In genomic region chr5:177875907-177876253, GRCh38 we compare ENCODE assay signal across 8 cellular contexts.
DNase-seq lines count a peak whose midpoint lies in the region; ATAC-seq and TF ChIP-seq lines count a peak whose summit lies in the region.
"Not testable (repeated sequence)": the region's sequence is repeated elsewhere in the genome, so short reads cannot be mapped to it uniquely, and the experiment has no call there.

No MANE protein-coding gene starts in this region.

- H3K4me3 ChIP-seq in DOHH2 (ENCODE audit: low read length) (peak overlapping the region; percentile 67), OCI-LY3 (ENCODE audit: low read length) (peak overlapping the region; percentile 75), iPS-15b (ENCODE audit: low read depth, low read length) (peak overlapping the region; percentile 45), neural progenitor cell (peak overlapping the region; percentile 43), thoracic aorta (peak overlapping the region; percentile 57)

- H3K4me3 Mint-ChIP-seq in activated naive CD4-positive, alpha-beta T cell treated with anti-CD3 and anti-CD28 coated beads for 36 hours = peak overlapping the region; percentile 75
- H3K4me3 Mint-ChIP-seq in endothelial cell (ENCODE audit: unreplicated experiment) = peak overlapping the region; percentile 94
- peak overlapping the region; percentile 89 for H3K4me3 Mint-ChIP-seq in neural progenitor cell

- intact Hi-C loops in activated naive CD4-positive, alpha-beta T cell treated with anti-CD3 and anti-CD28 coated beads for 36 hours (cut with micrococcal nuclease) = not testable (repeated sequence)

- TF ChIP-seq CTCF in DOHH2 (IDR thresholded peaks at IDR 0.05; ENCODE audit: low read depth, low read length, poor library complexity, severe bottlenecking); OCI-LY3 (IDR thresholded peaks at IDR 0.05; ENCODE audit: low read depth, low read length); endothelial cell (IDR thresholded peaks at IDR 0.05; ENCODE audit: unreplicated experiment); neural progenitor cell (IDR thresholded peaks at IDR 0.05); thoracic aorta (IDR thresholded peaks at IDR 0.05): not testable (repeated sequence)

- ATAC-seq in HG02763 (IDR thresholded peaks at IDR 0.05; ENCODE audit: unreplicated experiment) = peak; percentile 26
- ATAC-seq in thoracic aorta (ENCODE audit: insufficient number of reproducible peaks, low FRiP score, low read depth) = not testable (repeated sequence)

- not testable (repeated sequence) for H3K9me3 Mint-ChIP-seq in activated naive CD4-positive, alpha-beta T cell treated with anti-CD3 and anti-CD28 coated beads for 36 hours; endothelial cell (ENCODE audit: unreplicated experiment); neural progenitor cell

- not testable (repeated sequence) for H3K27me3 ChIP-seq in DOHH2 (ENCODE audit: control insufficient read depth, low read length); OCI-LY3 (ENCODE audit: low read depth, low read length); iPS-15b (ENCODE audit: control insufficient read depth, insufficient read depth, low read length); neural progenitor cell; thoracic aorta (replicated peaks; ENCODE audit: insufficient read depth)

- H4K20me1 ChIP-seq in DOHH2 (ENCODE audit: control insufficient read depth, insufficient read depth, low read depth, low read length); OCI-LY3 (ENCODE audit: insufficient read depth, low read length); neural progenitor cell (ENCODE audit: low read depth): not testable (repeated sequence)

- H3K9ac ChIP-seq in OCI-LY3 (ENCODE audit: low read length) = peak overlapping the region; percentile 53; the same call in 1 of the 2 replicates
- H3K9ac ChIP-seq in iPS-15b (ENCODE audit: low read depth, low read length); neural progenitor cell: not testable (repeated sequence)

- not testable (repeated sequence) for H3K27ac ChIP-seq in DOHH2 (ENCODE audit: low read depth, low read length); OCI-LY3 (ENCODE audit: low read length); neural progenitor cell; thoracic aorta

- H3K9me2 ChIP-seq in DOHH2 (replicated peaks; ENCODE audit: control insufficient read depth, low read length) = not testable (repeated sequence)

- H3K36me3 ChIP-seq in DOHH2 (ENCODE audit: control insufficient read depth, low read length); OCI-LY3 (replicated peaks; ENCODE audit: low read depth, low read length); iPS-15b (ENCODE audit: control insufficient read depth, insufficient read depth, low read length); neural progenitor cell; thoracic aorta: not testable (repeated sequence)

- peaks cover 14% of the 10 kb centered on the region for H3K79me2 ChIP-seq in DOHH2 (ENCODE audit: control insufficient read depth, low read length)
- H3K79me2 ChIP-seq in OCI-LY3 (ENCODE audit: low read length); neural progenitor cell (ENCODE audit: low read depth): not testable (repeated sequence)

- not testable (repeated sequence) for H3K9me3 ChIP-seq in DOHH2 (ENCODE audit: control insufficient read depth, insufficient read depth, low read length); OCI-LY3 (ENCODE audit: insufficient read depth, low read length); iPS-15b (ENCODE audit: control insufficient read depth, insufficient read depth, low read length); neural progenitor cell (ENCODE audit: low read depth); thoracic aorta

- not testable (repeated sequence) for H3K4me1 ChIP-seq in DOHH2 (ENCODE audit: control insufficient read depth, low read length); OCI-LY3 (ENCODE audit: low read length); iPS-15b (ENCODE audit: control insufficient read depth, insufficient read depth, low read length); neural progenitor cell; thoracic aorta (ENCODE audit: control insufficient read depth in 1 of 2, low read depth in 2 of 2)

- H3K27ac Mint-ChIP-seq in activated naive CD4-positive, alpha-beta T cell treated with anti-CD3 and anti-CD28 coated beads for 36 hours; endothelial cell (ENCODE audit: unreplicated experiment); neural progenitor cell: not testable (repeated sequence)

- not testable (repeated sequence) for DNase-seq in activated naive CD4-positive, alpha-beta T cell treated with anti-CD3 and anti-CD28 coated beads for 36 hours; endothelial cell (ENCODE audit: low spot score); neural progenitor cell (ENCODE audit: low spot score); thoracic aorta (ENCODE audit: low spot score)

- not testable (repeated sequence) for H2AFZ ChIP-seq in OCI-LY3 (ENCODE audit: low read depth, low read length); neural progenitor cell (replicated peaks)

- H3K36me3 Mint-ChIP-seq in activated naive CD4-positive, alpha-beta T cell treated with anti-CD3 and anti-CD28 coated beads for 36 hours (ENCODE audit: low read depth); endothelial cell (ENCODE audit: low read depth, unreplicated experiment); neural progenitor cell: not testable (repeated sequence)

- CTCF ChIA-PET in activated naive CD4-positive, alpha-beta T cell treated with anti-CD3 and anti-CD28 coated beads for 36 hours (lab: Charles Lee) = not testable (repeated sequence)

- not testable (repeated sequence) for H3K4me1 Mint-ChIP-seq in activated naive CD4-positive, alpha-beta T cell treated with anti-CD3 and anti-CD28 coated beads for 36 hours (ENCODE audit: low read depth); endothelial cell (ENCODE audit: unreplicated experiment); neural progenitor cell

- H3K27me3 Mint-ChIP-seq in activated naive CD4-positive, alpha-beta T cell treated with anti-CD3 and anti-CD28 coated beads for 36 hours (ENCODE audit: low read depth); endothelial cell (ENCODE audit: unreplicated experiment); neural progenitor cell (ENCODE audit: insufficient read depth, low read depth): not testable (repeated sequence)

- not testable (repeated sequence) for H3F3A ChIP-seq in DOHH2 (ENCODE audit: control insufficient read depth, insufficient read depth); neural progenitor cell (ENCODE audit: low read depth)

- peak overlapping the region; percentile 46; the same call in 1 of the 2 replicates for H3K4me2 ChIP-seq in DOHH2 (ENCODE audit: low read length)
- H3K4me2 ChIP-seq in OCI-LY3 (ENCODE audit: low read length) = peak overlapping the region; percentile 54
- peak overlapping the region; percentile 58 for H3K4me2 ChIP-seq in neural progenitor cell
